Comparison of ENCODE assay signal across 1 cellular context in the genomic region with DNA sequence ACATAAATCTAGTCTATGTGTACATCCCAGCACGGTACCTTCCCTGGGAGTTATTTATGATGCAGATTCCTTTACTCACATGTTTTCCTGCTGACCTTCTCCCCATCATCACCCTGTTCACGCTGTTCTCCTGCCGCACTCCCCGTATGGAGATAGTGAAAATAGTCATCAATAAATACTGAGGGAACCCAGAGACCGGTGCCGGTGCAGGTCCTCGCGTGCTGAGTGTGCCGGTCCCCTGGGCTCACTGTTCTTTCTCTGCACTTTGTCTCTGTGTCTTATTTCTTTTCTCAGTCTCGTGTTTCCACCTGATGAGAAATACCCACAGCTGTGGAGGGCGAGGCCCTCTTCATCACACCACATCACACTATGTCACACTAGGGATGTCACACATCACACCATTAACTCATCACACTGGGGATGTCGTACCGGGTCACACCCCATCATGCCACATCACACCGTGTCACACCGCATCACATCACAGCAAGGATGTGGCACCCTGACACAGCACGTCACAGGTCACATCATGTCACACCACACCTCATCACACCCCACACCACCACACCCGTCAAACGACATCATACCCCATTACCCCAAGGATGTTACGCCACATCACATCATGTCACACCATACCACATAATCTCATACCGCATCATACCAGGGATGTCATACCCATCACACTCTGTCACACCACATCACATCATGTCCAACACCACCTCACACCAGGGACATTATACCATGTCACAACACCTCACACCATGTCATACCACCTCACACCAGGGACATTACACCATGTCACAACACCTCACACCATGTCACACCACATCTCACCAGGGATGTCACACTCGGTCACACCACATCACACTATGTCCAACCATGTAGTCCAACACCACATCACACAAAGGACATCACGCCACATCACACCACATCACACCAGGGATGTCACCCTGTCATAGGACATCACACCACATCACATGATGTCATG.
TF ChIP-seq lines count a peak whose summit lies in the region.

No MANE protein-coding gene starts in this region.

TF ChIP-seq in HepG2, 621 proteins besides CTCF, POLR2A, EP300 and RAD21:
- TF ChIP-seq CREB1 (IDR thresholded peaks at IDR 0.05) (peak; percentile 85), CREB1 (CRISPR knock-in tag; IDR thresholded peaks at IDR 0.05) (no peak), ZNF615 (CRISPR knock-in tag; IDR thresholded peaks at IDR 0.05; ENCODE audit: borderline replicate concordance) (no peak), ATF7 (IDR thresholded peaks at IDR 0.05) (peak; percentile 33), ATF7 (CRISPR knock-in tag; IDR thresholded peaks at IDR 0.05) (no peak)
- TF ChIP-seq, protein P1, sequence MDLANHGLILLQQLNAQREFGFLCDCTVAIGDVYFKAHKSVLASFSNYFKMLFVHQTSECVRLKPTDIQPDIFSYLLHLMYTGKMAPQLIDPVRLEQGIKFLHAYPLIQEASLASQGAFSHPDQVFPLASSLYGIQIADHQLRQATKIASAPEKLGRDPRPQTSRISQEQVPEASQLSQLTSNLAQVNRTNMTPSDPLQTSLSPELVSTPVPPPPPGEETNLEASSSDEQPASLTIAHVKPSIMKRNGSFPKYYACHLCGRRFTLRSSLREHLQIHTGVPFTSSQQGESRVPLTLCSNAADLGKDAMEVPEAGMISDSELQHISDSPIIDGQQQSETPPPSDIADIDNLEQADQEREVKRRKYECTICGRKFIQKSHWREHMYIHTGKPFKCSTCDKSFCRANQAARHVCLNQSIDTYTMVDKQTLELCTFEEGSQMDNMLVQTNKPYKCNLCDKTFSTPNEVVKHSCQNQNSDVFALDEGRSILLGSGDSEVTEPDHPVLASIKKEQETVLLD (CRISPR knock-in tag; IDR thresholded peaks at IDR 0.05; ENCODE audit: low read depth), result no peak
TF ChIP-seq in HepG2: peak in this region for 2.
